16 cellular contexts compared by ENCODE assay signal in genomic region chr9:85536514-85536913, GRCh38.
"Had no signal": no experiment of that assay in that cellular context is flagged by ENCODE, and none has a peak within 500 bp of the region (broad histone marks: within the 10 kb centered on the region; RNA-seq: fewer than 3 reads in every experiment).

No MANE protein-coding gene starts in this region.

- H3K9me3 ChIP-seq: adrenal gland, tibial artery had no signal

- DNase-seq: activated CD4-positive, alpha-beta T cell treated with anti-CD3 and anti-CD28 coated beads, Interleukin-2, amount 50 U/mL, for 48 hours; activated gamma-delta T cell; glutamatergic neuron; kidney; left ventricle myocardium superior; natural killer cell; stimulated activated CD4-positive, alpha-beta T cell treated with anti-CD3 and anti-CD28 coated beads, Interleukin-12 subunit alpha, Interleukin-12 subunit beta, amount 100 ng/mL, for 4 hours; stimulated activated CD4-positive, alpha-beta T cell treated with anti-CD3 and anti-CD28 coated beads, Interleukin-1b, Interleukin-23, amount 100 ng/mL, for 48 hours; stimulated activated CD8-positive, alpha-beta memory T cell treated with anti-CD3 and anti-CD28 coated beads, Interleukin-4, amount 100 ng/mL, for 48 hours; stimulated activated naive CD4-positive, alpha-beta T cell had no signal

- H3K4me3 ChIP-seq: adrenal gland, tibial artery had no signal

- H3K4me3 Mint-ChIP-seq: activated naive CD4-positive, alpha-beta T cell treated with anti-CD3 and anti-CD28 coated beads, Interleukin-2, amount 50 U/mL, for 24 hours; natural killer cell had no signal

- H3K4me1 ChIP-seq: adrenal gland, foreskin keratinocyte, parathyroid adenoma had no signal

- H3K36me3 ChIP-seq: adrenal gland, tibial artery had no signal

- H3K27me3 ChIP-seq: adrenal gland, tibial artery had no signal

- H3K27ac ChIP-seq: epithelial cell of prostate, foreskin keratinocyte, parathyroid adenoma, tibial artery had no signal

- ATAC-seq: natural killer cell had no signal

- H3K4me1 Mint-ChIP-seq: activated naive CD4-positive, alpha-beta T cell treated with anti-CD3 and anti-CD28 coated beads, Interleukin-2, amount 50 U/mL, for 24 hours had no signal

- H3K27ac Mint-ChIP-seq: activated naive CD4-positive, alpha-beta T cell treated with anti-CD3 and anti-CD28 coated beads, Interleukin-2, amount 50 U/mL, for 24 hours; natural killer cell had no signal

- H3K27me3 Mint-ChIP-seq: activated naive CD4-positive, alpha-beta T cell treated with anti-CD3 and anti-CD28 coated beads, Interleukin-2, amount 50 U/mL, for 24 hours had no signal

- H3K9me3 Mint-ChIP-seq: activated naive CD4-positive, alpha-beta T cell treated with anti-CD3 and anti-CD28 coated beads, Interleukin-2, amount 50 U/mL, for 24 hours; natural killer cell had no signal

- H3K36me3 Mint-ChIP-seq: activated naive CD4-positive, alpha-beta T cell treated with anti-CD3 and anti-CD28 coated beads, Interleukin-2, amount 50 U/mL, for 24 hours; natural killer cell had no signal
